In genomic region chr3:159441279-159441678, GRCh38 we compare ENCODE assay signal across 17 cellular contexts.
"Had no signal": no experiment of that assay in that cellular context is flagged by ENCODE, and none has a peak within 500 bp of the region (broad histone marks: within the 10 kb centered on the region; RNA-seq: fewer than 3 reads in every experiment).

No MANE protein-coding gene starts in this region.

- DNase-seq: occipital lobe; ovary; psoas muscle; right cardiac atrium; right lobe of liver; sigmoid colon; small intestine; stimulated activated CD4-positive, alpha-beta T cell treated with anti-CD3 and anti-CD28 coated beads, Interleukin-15, amount 100 ng/mL, for 24 hours; stimulated activated CD4-positive, alpha-beta T cell treated with anti-CD3 and anti-CD28 coated beads, Interleukin-2, amount 100 ng/mL, for 24 hours; stimulated activated CD4-positive, alpha-beta T cell treated with anti-CD3 and anti-CD28 coated beads, Interleukin-2, amount 100 ng/mL, for 48 hours; stimulated activated CD4-positive, alpha-beta T cell treated with anti-CD3 and anti-CD28 coated beads, Interleukin-4, amount 100 ng/mL, for 24 hours; stimulated activated naive B cell treated with anti-CD40 and anti-IgM and Interleukin-4, amounts not matched to agents 10 μg/mL and 1 μg/mL and 100 μg/mL, for 72 hours; stimulated activated naive CD4-positive, alpha-beta T cell treated with Interleukin-2 at 50 U/mL for 16 hours; stomach; thyroid gland; trophoblast cell; upper lobe of left lung had no signal
